In genomic region chr17:65850486-65850885, GRCh38 we compare ENCODE assay signal across 11 cellular contexts.
A peak's percentile ranks its signal among the peaks of the same experiment; 100 is the strongest.
DNase-seq lines count a peak whose midpoint lies in the region; TF ChIP-seq lines count a peak whose summit lies in the region.
"Had no signal": no experiment of that assay in that cellular context is flagged by ENCODE, and none has a peak within 500 bp of the region (broad histone marks: within the 10 kb centered on the region; RNA-seq: fewer than 3 reads in every experiment).

No MANE protein-coding gene starts in this region.

- H3K27me3 ChIP-seq in GM06990 (replicated peaks; ENCODE audit: control insufficient read depth, insufficient read depth, low read length), result no peaks in the 10 kb centered on the region

- peaks cover 3% of the 10 kb centered on the region for H3K36me3 Mint-ChIP-seq in progenitor cell of endocrine pancreas (ENCODE audit: insufficient read depth)
- H3K36me3 Mint-ChIP-seq: naive thymus-derived CD4-positive, alpha-beta T cell had no signal

- H3K4me1 Mint-ChIP-seq in progenitor cell of endocrine pancreas (ENCODE audit: low read depth), result peaks cover 4% of the 10 kb centered on the region
- H3K4me1 Mint-ChIP-seq: naive thymus-derived CD4-positive, alpha-beta T cell had no signal

- peak; percentile 17 for DNase-seq in GM06990 (ENCODE audit: extremely low read depth, insufficient read length)
- DNase-seq in HCEC 1CT, result peak; percentile 70
- DNase-seq in OCI-M1 (lab: John Stamatoyannopoulos, UW), result peak; percentile 23
- DNase-seq in kidney tubule cell (ENCODE audit: low spot score), result peak; percentile 90
- DNase-seq in posterior vena cava (ENCODE audit: low spot score), result no peak
- DNase-seq in occipital lobe (lab: John Stamatoyannopoulos, UW), result no peak
- no peak for DNase-seq in progenitor cell of endocrine pancreas (ENCODE audit: low spot score, unreplicated experiment)
- no peak for DNase-seq in effector CD8-positive, alpha-beta T cell (lab: John Stamatoyannopoulos, UW)
- DNase-seq: glutamatergic neuron; naive thymus-derived CD4-positive, alpha-beta T cell; NCI-H2081 treated with DMSO at 0.1 percent for 48 hours had no signal

- H3K9me3 Mint-ChIP-seq in progenitor cell of endocrine pancreas (ENCODE audit: low read depth), result peaks cover 4% of the 10 kb centered on the region
- H3K9me3 Mint-ChIP-seq: naive thymus-derived CD4-positive, alpha-beta T cell had no signal

- no peak overlapping the region for H3K4me3 ChIP-seq in GM06990 (replicated peaks; ENCODE audit: low read depth, low read length)

- no peaks in the 10 kb centered on the region for H3K36me3 ChIP-seq in GM06990 (ENCODE audit: control insufficient read depth, insufficient read depth, low read length)

- no peak overlapping the region for H3K4me3 Mint-ChIP-seq in progenitor cell of endocrine pancreas (ENCODE audit: low read depth)
- H3K4me3 Mint-ChIP-seq: naive thymus-derived CD4-positive, alpha-beta T cell had no signal

- H3K27ac Mint-ChIP-seq in progenitor cell of endocrine pancreas, result no peak overlapping the region
- H3K27ac Mint-ChIP-seq: naive thymus-derived CD4-positive, alpha-beta T cell had no signal

- TF ChIP-seq CTCF in GM06990 (IDR thresholded peaks at IDR 0.05; ENCODE audit: insufficient read depth, low read length, poor library complexity, severe bottlenecking) (no peak), progenitor cell of endocrine pancreas (IDR thresholded peaks at IDR 0.05; ENCODE audit: unreplicated experiment) (no peak)

- intact Hi-C loops in posterior vena cava (cut with DNase I), result no loop called here

- no peaks in the 10 kb centered on the region for H3K27me3 Mint-ChIP-seq in progenitor cell of endocrine pancreas

Comparison
In these comparisons a context has a peak if more than half of its experiments do, and no peak if none do; other contexts are left out.
1. DNase-seq: peak in GM06990 (single experiment), HCEC 1CT (single experiment), OCI-M1 (single experiment) and kidney tubule cell (single experiment); none in posterior vena cava (single experiment), occipital lobe (single experiment), progenitor cell of endocrine pancreas (single experiment) and effector CD8-positive, alpha-beta T cell (single experiment).